7 cellular contexts compared by ENCODE assay signal in genomic region chr11:50036239-50036638, GRCh38. TPM values are rescaled to one million over a fixed set of nuclear protein-coding genes. Genes with fewer than 3 reads are reported as not detected.
"Had no signal": no experiment of that assay in that cellular context is flagged by ENCODE, and none has a peak within 500 bp of the region (broad histone marks: within the 10 kb centered on the region; RNA-seq: fewer than 3 reads in every experiment).

No MANE protein-coding gene starts in this region.

RNA-seq across cellular contexts. Expression of gene OR4C45, which starts 3.6 kb away (rescaled TPM):
- total RNA-seq: GM23248, GM23338, H1, H4, H7, H9, HFFc6 had no signal
- polyA plus RNA-seq: GM23248, GM23338, H1 had no signal

RNA-seq across cellular contexts. Expression of gene OR4C12, which starts 53.9 kb away (rescaled TPM):
- total RNA-seq: GM23248, GM23338, H1, H4, H7, H9, HFFc6 had no signal
- polyA plus RNA-seq: GM23248, GM23338, H1 had no signal
